Comparison of ENCODE assay signal across 8 cellular contexts in genomic region chr7:105678811-105679495, GRCh38.
A peak's percentile ranks its signal among the peaks of the same experiment; 100 is the strongest.
DNase-seq lines count a peak whose midpoint lies in the region; ATAC-seq, FAIRE-seq and TF ChIP-seq lines count a peak whose summit lies in the region.

No MANE protein-coding gene starts in this region.

- no peaks in the 10 kb centered on the region for H3K27me3 Mint-ChIP-seq in WTC11 (ENCODE audit: low read depth)

- peak overlapping the region; percentile 71 for H3K27ac Mint-ChIP-seq in WTC11

- no peak for FAIRE-seq in pancreas (lab: Jason Lieb, UNC)

- H3K9me3 ChIP-seq in pancreas, result no peaks in the 10 kb centered on the region

- H3K4me3 ChIP-seq in GM12875 (ENCODE audit: low read depth, low read length) (peak overlapping the region; percentile 44), fibroblast of the aortic adventitia (ENCODE audit: low read depth, low read length) (peak overlapping the region; percentile 57), pancreas (peak overlapping the region in 2 of 4 donors; percentile 16 to 36)

- WGBS in pancreas, 2 donors, result 17 to 26% methylated on average over 25 of the region's 25 CpGs

- no peak overlapping the region for H3K4me3 Mint-ChIP-seq in WTC11

- TF ChIP-seq CTCF in GM12875 (IDR thresholded peaks at IDR 0.05; ENCODE audit: borderline replicate concordance, insufficient read depth, low read depth, low read length), result no peak
- TF ChIP-seq CTCF in WTC11 (IDR thresholded peaks at IDR 0.05), result no peak
- no peak for TF ChIP-seq CTCF in fibroblast of the aortic adventitia (IDR thresholded peaks at IDR 0.05; ENCODE audit: insufficient read depth, low read length)
- no peak for TF ChIP-seq CTCF in pancreas (IDR thresholded peaks at IDR 0.05)

- no peaks in the 10 kb centered on the region for H3K9me3 Mint-ChIP-seq in WTC11

- peak overlapping the region in 2 of 4 donors; percentile 24 to 38 for H3K27ac ChIP-seq in pancreas

- POLR2A ChIA-PET in WTC11 (lab: Charles Lee), result no interaction called here

- H3K4me1 Mint-ChIP-seq in WTC11, result peaks cover 76% of the 10 kb centered on the region

- ATAC-seq in HG02938 (IDR thresholded peaks at IDR 0.05; ENCODE audit: unreplicated experiment) (peak; percentile 40), WTC11 (peak; percentile 64), pancreas (peak; percentile 78 to 89 (median 83)), HG02885 (IDR thresholded peaks at IDR 0.05; ENCODE audit: poor library complexity, unreplicated experiment) (no peak)

- peaks cover 3% of the 10 kb centered on the region; the same call in 1 of the 2 replicates for H3K36me3 Mint-ChIP-seq in WTC11

- intact Hi-C loops in pancreas (cut with DNase I), result no loop called here

- DNase-seq in WTC11 (ENCODE audit: low spot score) (no peak), fibroblast of the aortic adventitia (ENCODE audit: low read depth) (peak; percentile 88), pancreas (peak; percentile 46 to 87 (median 66)), NCI-H1694 treated with DMSO at 0.1 percent for 48 hours (lab: John Stamatoyannopoulos, UW) (no peak), iPS-NIHi11 (ENCODE audit: low spot score) (no peak)

- peaks cover 17 to 50% (median 34%) of the 10 kb centered on the region in 3 donors for H3K4me1 ChIP-seq in pancreas

- no peaks in the 10 kb centered on the region for H3K27me3 ChIP-seq in pancreas

- no peaks in the 10 kb centered on the region for H3K36me3 ChIP-seq in pancreas

- CTCF ChIA-PET in WTC11 (lab: Charles Lee), result interaction anchor here (1.2 to 1.6 kb wide), 2 partner anchors 10 to 22 kb away, joined by 3 to 4 read pairs; no protein-coding TSS in a partner anchor

TF ChIP-seq in WTC11, 78 proteins besides CTCF, POLR2A, EP300 and RAD21:
- TF ChIP-seq STAT6 (CRISPR knock-in tag; conservative IDR thresholded peaks at IDR 0.05; ENCODE audit: low read depth) (no peak), PRDM15 (CRISPR knock-in tag; IDR thresholded peaks at IDR 0.05) (peak; percentile 90)

Comparison
In these comparisons a context has a peak if more than half of its experiments do, and no peak if none do; other contexts are left out.
1. DNase-seq: peak in fibroblast of the aortic adventitia (single experiment) and pancreas (6 of 6); none in WTC11 (single experiment), NCI-H1694 treated with DMSO at 0.1 percent for 48 hours (single experiment) and iPS-NIHi11 (single experiment).